ENCODE assay signal across 22 cellular contexts in the genomic region with DNA sequence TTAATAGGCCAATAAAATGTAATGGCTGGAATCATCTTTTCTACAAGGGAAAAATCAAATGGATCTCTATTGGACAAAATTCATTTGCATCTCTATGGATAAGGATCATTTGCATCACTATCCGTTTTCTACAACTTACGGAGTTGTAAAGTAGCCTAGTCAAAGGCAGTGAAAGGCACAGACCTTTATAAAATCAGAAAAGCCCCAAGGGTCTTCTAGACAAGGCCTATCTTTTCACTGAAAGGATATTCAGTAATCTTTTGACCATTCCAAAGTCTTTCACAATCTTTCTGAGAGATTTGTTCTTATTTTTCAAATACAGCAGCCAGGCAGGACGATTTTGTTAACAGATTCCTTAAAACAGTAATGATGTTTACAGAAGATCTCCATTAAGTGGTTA.
"Had no signal": no experiment of that assay in that cellular context is flagged by ENCODE, and none has a peak within 500 bp of the region (broad histone marks: within the 10 kb centered on the region; RNA-seq: fewer than 3 reads in every experiment).

No MANE protein-coding gene starts in this region.

- H3K4me3 ChIP-seq: adrenal gland, breast epithelium, colonic mucosa, dorsolateral prefrontal cortex, esophagus squamous epithelium, heart right ventricle, left lung, pancreas, psoas muscle, testis had no signal

- H3K27ac Mint-ChIP-seq: activated naive CD4-positive, alpha-beta T cell treated with anti-CD3 and anti-CD28 coated beads, Interleukin-2, amount 50 U/mL, for 72 hours; effector memory CD8-positive, alpha-beta T cell; immature natural killer cell; natural killer cell; type B pancreatic cell had no signal

- H3K27me3 ChIP-seq: adrenal gland, breast epithelium, colonic mucosa, dorsolateral prefrontal cortex, esophagus squamous epithelium, heart right ventricle, left lung, pancreas, testis had no signal

- H3K4me1 ChIP-seq: adrenal gland, breast epithelium, colonic mucosa, left lung, pancreas, psoas muscle, testis had no signal

- H3K9me3 ChIP-seq: adrenal gland, breast epithelium, colonic mucosa, pancreas, psoas muscle, testis had no signal

- H3K36me3 ChIP-seq: adrenal gland, breast epithelium, colonic mucosa, esophagus squamous epithelium, heart right ventricle, left lung, pancreas had no signal

- H3K4me1 Mint-ChIP-seq: immature natural killer cell, natural killer cell had no signal

- H3K9me3 Mint-ChIP-seq: effector memory CD8-positive, alpha-beta T cell; immature natural killer cell; natural killer cell had no signal

- FAIRE-seq: astrocyte, pancreas had no signal

- H3K27ac ChIP-seq: adrenal gland, breast epithelium, colonic mucosa, dorsolateral prefrontal cortex, esophagus squamous epithelium, left lung, pancreas, psoas muscle, testis had no signal

- H3K36me3 Mint-ChIP-seq: immature natural killer cell, natural killer cell had no signal

- H3K27me3 Mint-ChIP-seq: type B pancreatic cell had no signal

- H3K4me3 Mint-ChIP-seq: effector memory CD8-positive, alpha-beta T cell; immature natural killer cell; natural killer cell; type B pancreatic cell had no signal

- DNase-seq: activated T-cell treated with anti-CD3 and anti-CD28 coated beads, Interleukin-2, amount 50 U/mL, for 1 hour; adrenal gland; colonic mucosa; dorsolateral prefrontal cortex; effector memory CD8-positive, alpha-beta T cell; esophagus squamous epithelium; heart right ventricle; immature natural killer cell; left lung; midbrain; natural killer cell; pancreas; psoas muscle; right cardiac atrium; stimulated activated CD4-positive, alpha-beta T cell treated with anti-CD3 and anti-CD28 coated beads, Interleukin-2, amount 100 ng/mL, for 48 hours; stimulated activated naive CD4-positive, alpha-beta T cell; T-helper 9 cell; testis had no signal
